ENCODE assay signal across 12 cellular contexts in genomic region chr19:55443045-55443823, GRCh38. TPM values are rescaled to one million over a fixed set of nuclear protein-coding genes. Genes with fewer than 3 reads are reported as not detected.
A peak's percentile ranks its signal among the peaks of the same experiment; 100 is the strongest.
DNase-seq lines count a peak whose midpoint lies in the region; ATAC-seq and TF ChIP-seq lines count a peak whose summit lies in the region.
"Had no signal": no experiment of that assay in that cellular context is flagged by ENCODE, and none has a peak within 500 bp of the region (broad histone marks: within the 10 kb centered on the region; RNA-seq: fewer than 3 reads in every experiment).

TSS of gene SHISA7 (minus strand) at chr19:55443300. CDS start at chr19:55442863, 437 bp downstream.

- peak; percentile 50; the same call in 2 of the 3 replicates for ATAC-seq in DND-41 (ENCODE audit: insufficient read depth, low read depth)
- no peak for ATAC-seq in naive B cell (ENCODE audit: low read depth in 2 of 2)
- ATAC-seq in HG02759 (IDR thresholded peaks at IDR 0.05; ENCODE audit: unreplicated experiment) = no peak
- ATAC-seq: gastroesophageal sphincter had no signal

- no peaks in the 10 kb centered on the region for H3K36me3 ChIP-seq in DND-41 (ENCODE audit: insufficient read depth, low read length)
- H3K36me3 ChIP-seq: gastroesophageal sphincter had no signal

- peak; percentile 41 for TF ChIP-seq CTCF in DND-41 (IDR thresholded peaks at IDR 0.05; ENCODE audit: borderline replicate concordance, extremely low read depth, low read length, poor library complexity, severe bottlenecking)

- H3K27me3 ChIP-seq in DND-41 (ENCODE audit: insufficient read depth, low read length, poor library complexity) = peaks cover 32% of the 10 kb centered on the region

- peaks cover 12% of the 10 kb centered on the region for H3K4me1 ChIP-seq in DND-41 (ENCODE audit: insufficient read depth, low read length)

- peak within 1 kb of the TSS in 6 of 8 donors; percentile 47 to 70 (median 61) for H3K4me3 Mint-ChIP-seq in naive B cell
- H3K4me3 Mint-ChIP-seq: T-helper 2 cell treated with Interferon-gamma antibody and Interleukin-4, amounts not matched to agents 5 μg/mL and 100 μg/mL, for 36 hours had no signal

- DNase-seq in DND-41 (peak; percentile 51), Kasumi-1 (lab: John Stamatoyannopoulos, UW) (peak; percentile 12 to 41), anterior cingulate cortex (lab: John Stamatoyannopoulos, UW) (peak in 38 of 58 donors; percentile 21 to 71 (median 44)), naive B cell (no peak), AG08396 (ENCODE audit: low spot score) (no peak), 8988T (no peak), kidney tubule cell (ENCODE audit: low spot score) (no peak)
- DNase-seq: NCI-H446 treated with DMSO at 0.1 percent for 48 hours had no signal

- H3K4me3 ChIP-seq in DND-41 (ENCODE audit: low read depth in 1 of 2, low read length in 2 of 2) = 0 out of 4 replicates have a peak within 1 kb of the TSS, but pooled peaks of 1 of the 2 experiments have one; percentile 18
- H3K4me3 ChIP-seq: gastroesophageal sphincter had no signal

- H3K27ac ChIP-seq in DND-41 (ENCODE audit: low read length) = no peak within 1 kb of the TSS
- H3K27ac ChIP-seq: gastroesophageal sphincter, HL-60 had no signal

- peaks cover 22 to 33% (median 32%) of the 10 kb centered on the region in 3 donors for H3K4me1 Mint-ChIP-seq in naive B cell

- peaks cover 22% of the 10 kb centered on the region for H4K20me1 ChIP-seq in DND-41 (ENCODE audit: insufficient read depth, low read length)

- H3K9ac ChIP-seq in DND-41 (ENCODE audit: low read depth, low read length) = no peak within 1 kb of the TSS

- H2AFZ ChIP-seq in DND-41 (ENCODE audit: low read depth, low read length) = no peak within 1 kb of the TSS

- H3K9me3 Mint-ChIP-seq in naive B cell = peaks cover 0 to 14% (median 4%) of the 10 kb centered on the region in 7 donors
- H3K9me3 Mint-ChIP-seq: T-helper 2 cell treated with Interferon-gamma antibody and Interleukin-4, amounts not matched to agents 5 μg/mL and 100 μg/mL, for 36 hours had no signal

- H3K27ac Mint-ChIP-seq in naive B cell = peak within 1 kb of the TSS in 2 of 6 donors; percentile 27 to 32
- H3K27ac Mint-ChIP-seq: T-helper 2 cell treated with Interferon-gamma antibody and Interleukin-4, amounts not matched to agents 5 μg/mL and 100 μg/mL, for 36 hours had no signal

- no peaks in the 10 kb centered on the region for H3K9me3 ChIP-seq in DND-41 (ENCODE audit: insufficient read depth, low read length, severe bottlenecking)
- H3K9me3 ChIP-seq: gastroesophageal sphincter had no signal

- H3K27me3 Mint-ChIP-seq in naive B cell = peaks cover 54 to 76% (median 72%) of the 10 kb centered on the region in 3 donors

- H3K4me2 ChIP-seq in DND-41 (ENCODE audit: insufficient read depth, low read length) = peak within 1 kb of the TSS; percentile 51

- H3K36me3 Mint-ChIP-seq in naive B cell = peaks cover 0 to 25% of the 10 kb centered on the region in 2 donors

- no peaks in the 10 kb centered on the region for H3K79me2 ChIP-seq in DND-41 (ENCODE audit: insufficient read depth, low read length)

RNA-seq across cellular contexts. Expression of gene SHISA7, which starts in this region (rescaled TPM):
- polyA plus RNA-seq in naive B cell (ENCODE audit: low read depth in 6 of 6) = not detected

Comparison
In these comparisons a context has a peak if more than half of its experiments do, and no peak if none do; other contexts are left out.
1. DNase-seq: peak in DND-41 (single experiment), Kasumi-1 (2 of 2) and anterior cingulate cortex (38 of 58); none in naive B cell (single experiment), AG08396 (single experiment), 8988T (single experiment) and kidney tubule cell (single experiment).